ENCODE assay signal across 14 cellular contexts in the genomic region with DNA sequence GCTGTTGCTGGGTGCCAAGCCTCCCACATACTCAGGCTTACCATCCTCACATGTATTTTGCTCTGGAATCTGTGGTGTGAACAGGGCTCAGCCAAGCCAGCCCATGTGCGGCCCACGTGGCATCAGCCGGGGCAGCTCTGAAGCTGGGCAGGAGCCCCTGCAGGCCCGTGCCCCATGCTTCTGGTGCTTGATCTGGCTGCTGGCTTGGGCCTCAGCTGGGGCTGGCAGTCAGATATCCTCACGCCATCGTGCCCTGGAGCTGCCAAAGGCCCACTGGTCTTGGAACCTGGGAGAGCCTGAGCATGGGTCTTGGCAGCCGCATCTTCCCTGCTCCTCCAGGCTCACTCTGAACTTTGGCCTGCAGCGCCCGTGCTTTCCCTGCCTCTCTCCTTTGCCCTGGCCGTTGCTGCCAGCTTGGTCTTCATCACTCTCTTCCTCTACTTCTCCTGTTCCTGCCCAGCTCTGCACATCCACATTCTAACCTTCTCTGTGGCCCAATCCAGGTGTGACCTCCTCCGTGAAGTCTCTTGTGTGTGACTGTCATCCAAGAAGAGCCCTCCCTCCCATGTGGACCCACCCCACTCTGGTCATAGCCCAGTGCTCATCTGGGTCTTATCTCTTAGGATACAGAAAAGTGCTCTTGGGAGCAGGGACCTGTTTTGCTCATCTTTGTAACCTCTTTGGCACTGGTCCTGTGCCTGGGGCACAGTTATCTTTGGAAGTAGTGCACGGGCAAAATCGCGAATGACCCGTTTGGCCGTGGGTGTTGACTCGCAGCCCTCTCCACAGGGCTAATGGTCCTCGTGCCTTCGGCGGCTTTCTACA.
"Had no signal": no experiment of that assay in that cellular context is flagged by ENCODE, and none has a peak within 500 bp of the region (broad histone marks: within the 10 kb centered on the region; RNA-seq: fewer than 3 reads in every experiment).

No MANE protein-coding gene starts in this region.

- H3K27me3 ChIP-seq: ascending aorta, gastrocnemius medialis, left lung, neural progenitor cell, right atrium auricular region had no signal

- H2AFZ ChIP-seq: neural progenitor cell had no signal

- H3K4me2 ChIP-seq: neural progenitor cell had no signal

- H3K27ac Mint-ChIP-seq: neural progenitor cell; stimulated activated memory B cell treated with anti-CD40 and anti-IgM and Interleukin-4, amounts not matched to agents 10 μg/mL and 1 μg/mL and 100 μg/mL, for 72 hours had no signal

- H3K27ac ChIP-seq: ascending aorta, epithelial cell of prostate, left lung, neural progenitor cell, right atrium auricular region had no signal

- H3K27me3 Mint-ChIP-seq: stimulated activated memory B cell treated with anti-CD40 and anti-IgM and Interleukin-4, amounts not matched to agents 10 μg/mL and 1 μg/mL and 100 μg/mL, for 72 hours had no signal

- H3K4me3 ChIP-seq: gastrocnemius medialis, left lung, neural progenitor cell, right atrium auricular region had no signal

- H3K9me3 Mint-ChIP-seq: neural progenitor cell had no signal

- ATAC-seq: gastrocnemius medialis; left lung; stimulated activated memory B cell treated with anti-CD40 and anti-IgM and Interleukin-4, amounts not matched to agents 10 μg/mL and 1 μg/mL and 100 μg/mL, for 72 hours had no signal

- H3K4me1 Mint-ChIP-seq: stimulated activated memory B cell treated with anti-CD40 and anti-IgM and Interleukin-4, amounts not matched to agents 10 μg/mL and 1 μg/mL and 100 μg/mL, for 72 hours had no signal

- H3K4me3 Mint-ChIP-seq: neural progenitor cell; stimulated activated memory B cell treated with anti-CD40 and anti-IgM and Interleukin-4, amounts not matched to agents 10 μg/mL and 1 μg/mL and 100 μg/mL, for 72 hours had no signal

- H3K36me3 ChIP-seq: gastrocnemius medialis, neural progenitor cell, right atrium auricular region had no signal

- H3K9me3 ChIP-seq: ascending aorta, gastrocnemius medialis, left lung, right atrium auricular region had no signal

- DNase-seq: activated CD4-positive, CD25-positive, alpha-beta regulatory T cell; activated effector memory CD4-positive, alpha-beta T cell treated with Interleukin-2 at 50 U/mL for 16 hours; effector CD4-positive, alpha-beta T cell; gastrocnemius medialis; islet precursor cell; left lung; mesenchymal stem cell; T-helper 2 cell; trophoblast cell had no signal

- H3K9ac ChIP-seq: neural progenitor cell had no signal

- H3K4me1 ChIP-seq: neural progenitor cell had no signal
